ENCODE assay signal across 8 cellular contexts in genomic region chr16:6524501-6524900, GRCh38.
"Had no signal": no experiment of that assay in that cellular context is flagged by ENCODE, and none has a peak within 500 bp of the region (broad histone marks: within the 10 kb centered on the region; RNA-seq: fewer than 3 reads in every experiment).

No MANE protein-coding gene starts in this region.

- DNase-seq: GDM1, GF-D8 had no signal

- H3K4me3 ChIP-seq: GM12878 had no signal

- FAIRE-seq: G401.6, GM12878, GM12891, GM12892, GM18507, GM19239 had no signal
